ENCODE assay signal across 7 cellular contexts in the genomic region with DNA sequence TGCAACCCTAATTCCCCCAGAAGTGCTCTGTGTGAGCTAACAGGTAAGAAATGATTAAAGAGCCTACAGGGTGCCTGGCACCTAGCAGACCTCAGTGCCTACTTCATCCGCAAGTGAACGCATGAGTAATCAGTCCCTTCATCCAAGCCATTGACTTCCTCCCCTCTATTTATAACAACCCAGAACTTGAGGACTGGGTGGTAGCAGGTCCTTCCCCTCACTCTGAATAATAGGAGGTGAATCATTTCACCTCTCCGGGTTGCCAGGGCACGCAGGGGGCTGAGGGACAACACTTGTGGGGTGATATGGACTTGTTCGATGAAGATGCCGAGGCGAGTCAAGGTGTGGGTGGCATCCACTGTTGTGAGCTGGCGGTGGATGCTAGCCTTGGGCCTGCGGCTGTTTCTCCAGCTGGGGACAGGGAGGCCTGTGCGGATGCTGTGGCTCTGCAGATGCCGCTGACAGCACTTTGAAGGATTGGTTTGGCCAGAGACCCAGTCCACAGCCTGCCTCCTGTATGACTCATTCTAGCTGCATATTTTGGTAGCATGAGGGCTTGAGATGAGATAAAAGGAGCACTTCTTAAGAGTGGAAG. TPM values are rescaled to one million over a fixed set of nuclear protein-coding genes. Genes with fewer than 3 reads are reported as not detected.
DNase-seq lines count a peak whose midpoint lies in the region; ATAC-seq and TF ChIP-seq lines count a peak whose summit lies in the region.

No MANE protein-coding gene starts in this region.

- no peak for TF ChIP-seq CTCF in adrenal gland (IDR thresholded peaks at IDR 0.05)

- H3K9me3 ChIP-seq in adrenal gland (replicated peaks in 1 of 3): no peaks in the 10 kb centered on the region

- H3K27ac ChIP-seq in adrenal gland: peak overlapping the region in 2 of 5 donors; percentile 53 to 66

- H3K36me3 ChIP-seq in adrenal gland (replicated peaks in 1 of 2): no peaks in the 10 kb centered on the region

- TF ChIP-seq POLR2A in GM18951 (IDR thresholded peaks at IDR 0.05; ENCODE audit: extremely low read depth, insufficient read depth, insufficient read length) (peak; percentile 38), adrenal gland (IDR thresholded peaks at IDR 0.05) (no peak)

- no peaks in the 10 kb centered on the region for H3K27me3 ChIP-seq in adrenal gland

- WGBS in adrenal gland, 4 donors: 21 to 40% (median 33%) methylated on average over 5 to 11 of the region's 11 CpGs

- H3K4me3 ChIP-seq in adrenal gland: no peak overlapping the region

- in situ Hi-C loops in GM18951 (cut with MboI; ENCODE audit: low sequenced_read_pairs, unreplicated experiment): no loop called here

- peak; percentile 54 for DNase-seq in T follicular helper cell (ENCODE audit: low read depth)
- DNase-seq in adrenal gland: peak; percentile 73 to 95 (median 88)
- peak; percentile 44 for DNase-seq in iPS-NIHi11 (ENCODE audit: low spot score)
- peak; percentile 80 to 85 for DNase-seq in stimulated activated CD4-positive, alpha-beta T cell treated with anti-CD3 and anti-CD28 coated beads, Interleukin-2, amount 100 ng/mL, for 24 hours
- DNase-seq in NCI-H1436 treated with DMSO at 0.1 percent for 48 hours (lab: John Stamatoyannopoulos, UW): no peak

- H3K4me1 ChIP-seq in adrenal gland (replicated peaks in 1 of 2): peaks cover 0 to 35% of the 10 kb centered on the region in 2 donors

- intact Hi-C loops in adrenal gland (cut with DNase I): no loop called here

- peak; percentile 48 for ATAC-seq in HG03342 (IDR thresholded peaks at IDR 0.05; ENCODE audit: unreplicated experiment)

RNA-seq across cellular contexts. Expression of gene SORL1, which starts 12.3 kb away (rescaled TPM):
- total RNA-seq in adrenal gland: 10 to 100 TPM in 5 of 8 donors, 1 to 10 TPM in 3; 5.2 to 28.6 (median 12.1) TPM
- polyA plus RNA-seq in adrenal gland: 1 to 10 TPM; 1.0 to 4.9 (median 2.3) TPM
